In the genomic region with DNA sequence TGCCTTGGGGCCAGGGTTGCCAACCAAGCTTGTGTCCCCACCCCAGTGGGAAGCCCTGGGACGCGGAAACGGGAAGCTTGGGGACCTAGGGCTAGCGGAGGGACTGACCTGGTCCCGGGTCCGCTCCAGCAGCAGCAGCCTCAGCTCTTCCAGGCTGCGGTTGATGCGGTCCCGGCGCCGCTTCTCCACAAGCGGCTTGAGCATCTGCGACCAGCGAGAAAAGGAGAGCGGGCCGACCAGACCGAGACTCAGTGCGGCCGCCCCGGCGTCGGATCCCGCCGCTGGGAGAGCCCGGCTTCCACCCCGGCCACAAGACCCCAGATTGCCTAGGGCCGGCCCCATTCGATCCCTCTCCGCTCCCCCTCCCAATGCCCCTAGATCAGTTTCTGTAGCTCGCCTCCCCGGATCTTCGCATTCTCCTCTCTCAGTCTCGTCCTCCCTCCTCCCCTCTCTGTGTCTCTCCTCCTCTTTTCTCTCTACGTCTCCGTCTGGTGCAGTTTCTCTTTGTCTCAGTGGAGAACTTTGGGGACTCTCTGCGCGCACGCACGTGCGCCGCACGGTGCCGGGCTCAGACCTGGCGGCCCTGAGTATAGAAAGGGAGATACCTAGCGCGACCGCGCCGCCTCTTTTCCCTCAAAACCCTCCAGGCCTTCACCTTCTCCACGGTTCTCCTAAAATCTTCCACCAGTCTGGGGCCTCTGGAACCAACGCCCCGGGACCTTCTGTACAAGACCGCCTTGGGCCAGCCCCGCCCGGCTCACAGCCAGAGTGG, we compare ENCODE assay signal across 1 cellular context.
TF ChIP-seq lines count a peak whose summit lies in the region.

No MANE protein-coding gene starts in this region.

TF ChIP-seq in SK-N-SH, 30 proteins besides CTCF, POLR2A, EP300 and RAD21 (continued from another document):
- TF ChIP-seq REST (IDR thresholded peaks at IDR 0.05; ENCODE audit: low read depth, low read length) (no peak), TEAD4 (IDR thresholded peaks at IDR 0.05; ENCODE audit: borderline replicate concordance, insufficient read depth) (no peak), FOXJ3 (CRISPR knock-in tag; IDR thresholded peaks at IDR 0.05) (no peak), ZBTB33 (IDR thresholded peaks at IDR 0.05; ENCODE audit: borderline replicate concordance, low read depth) (no peak), RXRA (IDR thresholded peaks at IDR 0.05; ENCODE audit: borderline replicate concordance, low read depth) (no peak), RCOR1 (IDR thresholded peaks at IDR 0.05; ENCODE audit: low read length) (no peak), MXI1 (IDR thresholded peaks at IDR 0.05; ENCODE audit: low read depth, low read length) (peak; percentile 48; the same call in 1 of the 2 replicates), RFX5 (IDR thresholded peaks at IDR 0.05; ENCODE audit: low read length) (no peak), GATA2 (CRISPR knock-in tag; IDR thresholded peaks at IDR 0.05) (no peak)
- TF ChIP-seq, protein P1, sequence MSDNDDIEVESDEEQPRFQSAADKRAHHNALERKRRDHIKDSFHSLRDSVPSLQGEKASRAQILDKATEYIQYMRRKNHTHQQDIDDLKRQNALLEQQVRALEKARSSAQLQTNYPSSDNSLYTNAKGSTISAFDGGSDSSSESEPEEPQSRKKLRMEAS (IDR thresholded peaks at IDR 0.05; ENCODE audit: low read depth): peak; percentile 86
